In the genomic region with DNA sequence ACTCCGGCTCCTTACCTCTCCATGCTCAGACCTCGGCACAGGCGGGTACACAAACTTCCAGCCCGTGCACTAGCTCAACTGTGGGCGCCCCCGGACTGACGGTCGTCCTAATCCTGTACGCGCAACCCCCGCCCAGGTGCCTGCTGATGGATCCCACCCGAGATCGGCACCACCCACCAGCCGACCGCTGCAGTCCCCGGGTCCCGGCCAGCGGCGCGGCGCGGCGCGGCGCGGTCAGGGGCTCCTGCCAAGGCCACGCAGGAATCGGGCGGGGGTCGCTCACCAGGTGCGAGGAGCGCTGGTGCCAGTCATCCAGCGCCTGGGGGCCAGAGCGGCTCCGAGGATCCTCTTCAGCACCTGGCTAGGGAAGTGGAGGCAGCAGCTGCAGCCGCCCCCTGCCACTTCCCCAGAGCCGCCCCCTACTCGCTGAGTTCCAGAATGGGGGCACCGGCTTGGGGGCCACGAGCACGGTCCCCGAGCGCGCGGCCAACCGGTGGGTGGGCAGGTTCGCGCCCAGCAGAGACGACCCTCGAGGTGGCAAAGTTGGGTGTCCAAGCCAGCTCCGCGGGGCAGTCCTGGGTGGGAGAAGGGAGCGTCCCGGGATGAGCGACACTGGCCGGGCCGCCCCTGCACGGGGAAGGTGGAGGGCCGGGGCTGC, we compare ENCODE assay signal across 9 cellular contexts.
A peak's percentile ranks its signal among the peaks of the same experiment; 100 is the strongest.
DNase-seq lines count a peak whose midpoint lies in the region; ATAC-seq lines count a peak whose summit lies in the region.
"Had no signal": no experiment of that assay in that cellular context is flagged by ENCODE, and none has a peak within 500 bp of the region (broad histone marks: within the 10 kb centered on the region; RNA-seq: fewer than 3 reads in every experiment).

No MANE protein-coding gene starts in this region.

- no peak overlapping the region for H3K4me3 Mint-ChIP-seq in stimulated activated memory B cell treated with anti-CD40 and anti-IgM and Interleukin-4, amounts not matched to agents 10 μg/mL and 1 μg/mL and 100 μg/mL, for 72 hours

- H3K4me3 ChIP-seq in HAP-1 (peak overlapping the region; percentile 47), adipocyte (ENCODE audit: low read length) (peak overlapping the region; percentile 84), iPS-11a (ENCODE audit: low read depth, low read length) (peak overlapping the region; percentile 66)

- H3K36me3 Mint-ChIP-seq in stimulated activated memory B cell treated with anti-CD40 and anti-IgM and Interleukin-4, amounts not matched to agents 10 μg/mL and 1 μg/mL and 100 μg/mL, for 72 hours: no peaks in the 10 kb centered on the region

- H3K27me3 ChIP-seq in HAP-1 (ENCODE audit: low read depth) (peaks cover 6% of the 10 kb centered on the region), adipocyte (replicated peaks; ENCODE audit: control insufficient read depth, insufficient read depth, low read length) (no peaks in the 10 kb centered on the region)

- no peaks in the 10 kb centered on the region for H3K9me3 Mint-ChIP-seq in stimulated activated memory B cell treated with anti-CD40 and anti-IgM and Interleukin-4, amounts not matched to agents 10 μg/mL and 1 μg/mL and 100 μg/mL, for 72 hours
- H3K9me3 Mint-ChIP-seq: activated naive CD4-positive, alpha-beta T cell treated with anti-CD3 and anti-CD28 coated beads, Interleukin-2, amount 50 U/mL, for 72 hours had no signal

- ATAC-seq in stimulated activated memory B cell treated with anti-CD40 and anti-IgM and Interleukin-4, amounts not matched to agents 10 μg/mL and 1 μg/mL and 100 μg/mL, for 72 hours: peak; percentile 22
- no peak for ATAC-seq in HG02763 (IDR thresholded peaks at IDR 0.05; ENCODE audit: unreplicated experiment)
- ATAC-seq in HG02840 (IDR thresholded peaks at IDR 0.05; ENCODE audit: low FRiP score, unreplicated experiment): no peak

- H3K36me3 ChIP-seq in HAP-1 (replicated peaks): no peaks in the 10 kb centered on the region
- peaks cover 17% of the 10 kb centered on the region for H3K36me3 ChIP-seq in adipocyte (ENCODE audit: control insufficient read depth, insufficient read depth, low read length, severe bottlenecking)

- peaks cover 40% of the 10 kb centered on the region for H3K27me3 Mint-ChIP-seq in stimulated activated memory B cell treated with anti-CD40 and anti-IgM and Interleukin-4, amounts not matched to agents 10 μg/mL and 1 μg/mL and 100 μg/mL, for 72 hours

- H3K27ac Mint-ChIP-seq in stimulated activated memory B cell treated with anti-CD40 and anti-IgM and Interleukin-4, amounts not matched to agents 10 μg/mL and 1 μg/mL and 100 μg/mL, for 72 hours: no peak overlapping the region
- H3K27ac Mint-ChIP-seq: activated naive CD4-positive, alpha-beta T cell treated with anti-CD3 and anti-CD28 coated beads, Interleukin-2, amount 50 U/mL, for 72 hours had no signal

- peak in 1 of 2 experiments; percentile 21 for DNase-seq in HAP-1 (ENCODE audit: low spot score in 2 of 2)
- peak; percentile 39 for DNase-seq in adipocyte (ENCODE audit: low read depth)
- no peak for DNase-seq in NCI-H2227 treated with DMSO at 0.1 percent for 48 hours (lab: John Stamatoyannopoulos, UW)
- DNase-seq in cerebellar cortex (ENCODE audit: low spot score): no peak

- H3K9me3 ChIP-seq in HAP-1 (no peaks in the 10 kb centered on the region), adipocyte (ENCODE audit: control insufficient read depth, low read length) (no peaks in the 10 kb centered on the region)

- H3K9ac ChIP-seq in adipocyte (ENCODE audit: low read length): peak overlapping the region; percentile 76

- peaks cover 9% of the 10 kb centered on the region for H3K4me1 Mint-ChIP-seq in stimulated activated memory B cell treated with anti-CD40 and anti-IgM and Interleukin-4, amounts not matched to agents 10 μg/mL and 1 μg/mL and 100 μg/mL, for 72 hours

- in situ Hi-C loops in HAP-1 (cut with MboI; ENCODE audit: low sequenced_read_pairs): loop anchor here (25.0 kb wide), 1 partner anchor 183 kb away; no protein-coding TSS in a partner anchor

- H3K4me1 ChIP-seq in HAP-1: peaks cover 4% of the 10 kb centered on the region; the same call in 1 of the 2 replicates
- H3K4me1 ChIP-seq in adipocyte (ENCODE audit: control insufficient read depth, insufficient read depth, low read length): peaks cover 27% of the 10 kb centered on the region
